Comparison of ENCODE assay signal across 8 cellular contexts in genomic region chr17:7916799-7917198, GRCh38. TPM values are rescaled to one million over a fixed set of nuclear protein-coding genes. Genes with fewer than 3 reads are reported as not detected.
DNase-seq lines count a peak whose midpoint lies in the region; ATAC-seq and TF ChIP-seq lines count a peak whose summit lies in the region.

No MANE protein-coding gene starts in this region.

- H3K4me1 Mint-ChIP-seq in CD4-positive, alpha-beta T cell (ENCODE audit: low read depth), result peaks cover 34% of the 10 kb centered on the region

- H3K27ac Mint-ChIP-seq in CD4-positive, alpha-beta T cell, result peak overlapping the region; percentile 90

- no peak for TF ChIP-seq CTCF in CD4-positive, alpha-beta T cell (IDR thresholded peaks at IDR 0.05)
- TF ChIP-seq CTCF in NB4 (IDR thresholded peaks at IDR 0.05; ENCODE audit: low read depth, low read length) (no peak), dorsolateral prefrontal cortex (IDR thresholded peaks at IDR 0.05 in 54 of 56, conservative IDR thresholded peaks at IDR 0.05 in 2 of 56; ENCODE audit: low read depth in 1 of 56, partially characterized antibody in 56 of 56) (no peak)

- H3K27me3 ChIP-seq in CD4-positive, alpha-beta T cell (ENCODE audit: control insufficient read depth, insufficient read depth, low read length), result no peaks in the 10 kb centered on the region
- H3K27me3 ChIP-seq in dorsolateral prefrontal cortex, result no peaks in the 10 kb centered on the region

- H3K36me3 Mint-ChIP-seq in CD4-positive, alpha-beta T cell (ENCODE audit: low read depth), result peaks cover 12% of the 10 kb centered on the region

- no peaks in the 10 kb centered on the region for H3K27me3 Mint-ChIP-seq in CD4-positive, alpha-beta T cell

- H3K4me3 ChIP-seq in NB4 (ENCODE audit: low read depth, low read length), result peak overlapping the region; percentile 32
- peak overlapping the region in 52 of 59 donors; percentile 57 to 97 (median 79) for H3K4me3 ChIP-seq in dorsolateral prefrontal cortex

- POLR2A ChIA-PET in CD4-positive, alpha-beta T cell (lab: Charles Lee), result interaction anchor here (1.1 to 4.3 kb wide), 8 partner anchors 10 to 304 kb away, joined by 3 to 60 read pairs (median 6); partner anchors contain the start of genes CNTROB, KCNAB3 and TRAPPC1

- ATAC-seq in CD4-positive, alpha-beta T cell (ENCODE audit: poor library complexity), result no peak
- no peak for ATAC-seq in GM18858 (IDR thresholded peaks at IDR 0.05; ENCODE audit: unreplicated experiment)

- no peaks in the 10 kb centered on the region for H3K9me3 Mint-ChIP-seq in CD4-positive, alpha-beta T cell

- H3K9me3 ChIP-seq in CD4-positive, alpha-beta T cell (ENCODE audit: control insufficient read depth, low read length), result no peaks in the 10 kb centered on the region

- H3K27ac ChIP-seq in CD4-positive, alpha-beta T cell (ENCODE audit: low read depth, low read length), result no peak overlapping the region
- peak overlapping the region in 55 of 59 donors; percentile 91 to 100 (median 98) for H3K27ac ChIP-seq in dorsolateral prefrontal cortex

- peak overlapping the region; percentile 77 for H3K4me3 Mint-ChIP-seq in CD4-positive, alpha-beta T cell

- intact Hi-C loops in CD4-positive, alpha-beta T cell (cut with DNase I, micrococcal nuclease), result loop anchor here (1.0 to 10.0 kb wide), 4 partner anchors 14 to 92 kb away; partner anchors contain the start of gene CNTROB (in 1 of the 2)
- intact Hi-C loops in dorsolateral prefrontal cortex (cut with DNase I), result loop anchor here (2.0 kb wide), 2 partner anchors 16 to 30 kb away; partner anchors contain the start of gene CNTROB (in 1 of the 2)

- TF ChIP-seq POLR2A in NB4 (IDR thresholded peaks at IDR 0.05; ENCODE audit: extremely low read depth, insufficient read length), result no peak

- no peak for DNase-seq in CD4-positive, alpha-beta T cell
- DNase-seq in NB4 (ENCODE audit: low read depth) (peak; percentile 23), dorsolateral prefrontal cortex (no peak), non-pigmented ciliary epithelial cell (ENCODE audit: low read depth) (peak; percentile 50), NCI-H69 (lab: John Stamatoyannopoulos, UW) (no peak), DMS153 treated with DMSO at 0.1 percent for 48 hours (lab: John Stamatoyannopoulos, UW; ENCODE audit: unreplicated experiment) (no peak), kidney tubule cell (ENCODE audit: low spot score) (no peak)

- CTCF ChIA-PET in CD4-positive, alpha-beta T cell (lab: Charles Lee), result interaction anchor here (2.2 to 3.8 kb wide), 2 partner anchors 73 to 125 kb away, joined by 7 to 50 read pairs; no protein-coding TSS in a partner anchor

RNA-seq across cellular contexts. Expression of gene RNF227, which starts 0.7 kb away (rescaled TPM):
- total RNA-seq in CD4-positive, alpha-beta T cell, result 1 to 10 TPM; 3.2 to 3.5 TPM
- total RNA-seq in dorsolateral prefrontal cortex, result 10 to 100 TPM in 3 of 120 experiments, 1 to 10 TPM in 117; 3.8 to 10.7 (median 6.7) TPM

RNA-seq across cellular contexts. Expression of gene KCNAB3, which starts 12.9 kb away (rescaled TPM):
- total RNA-seq in CD4-positive, alpha-beta T cell, result 1 to 10 TPM; 7.1 to 8.2 TPM
- total RNA-seq in dorsolateral prefrontal cortex, result 10 to 100 TPM in 118 of 120 experiments, 1 to 10 TPM in 2; 6.6 to 52.0 (median 21.5) TPM

RNA-seq across cellular contexts. Expression of gene TRAPPC1, which starts 14.9 kb away (rescaled TPM):
- total RNA-seq in CD4-positive, alpha-beta T cell, result 10 to 100 TPM; 39.3 to 39.5 TPM
- total RNA-seq in dorsolateral prefrontal cortex, result 100 to 1,000 TPM in 53 of 120 experiments, 10 to 100 TPM in 67; 58.5 to 141 (median 98.0) TPM

RNA-seq across cellular contexts. Expression of gene CNTROB, which starts 15.2 kb away (rescaled TPM):
- 10 to 100 TPM; 20.6 to 21.9 TPM for total RNA-seq in CD4-positive, alpha-beta T cell
- 10 to 100 TPM; 13.4 to 35.9 (median 20.7) TPM for total RNA-seq in dorsolateral prefrontal cortex

RNA-seq across cellular contexts. Expression of gene CHD3, which starts 28.2 kb away (rescaled TPM):
- 100 to 1,000 TPM; 263 to 297 TPM for total RNA-seq in CD4-positive, alpha-beta T cell
- total RNA-seq in dorsolateral prefrontal cortex, result 100 to 1,000 TPM in 92 of 120 experiments, 10 to 100 TPM in 28; 45.9 to 168 (median 112) TPM

Comparison
In these comparisons a context has a peak if more than half of its experiments do, and no peak if none do; other contexts are left out.
1. DNase-seq: peak in NB4 (single experiment) and non-pigmented ciliary epithelial cell (single experiment); none in CD4-positive, alpha-beta T cell (0 of 10), dorsolateral prefrontal cortex (0 of 10), NCI-H69 (single experiment), DMS153 treated with DMSO at 0.1 percent for 48 hours (single experiment) and kidney tubule cell (single experiment).